2 cellular contexts compared by ENCODE assay signal in genomic region chr17:80531400-80531799, GRCh38.
TF ChIP-seq lines count a peak whose summit lies in the region.

No MANE protein-coding gene starts in this region.

TF ChIP-seq in HepG2, 621 proteins besides CTCF, POLR2A, EP300 and RAD21:
- TF ChIP-seq USF2 (IDR thresholded peaks at IDR 0.05; ENCODE audit: low read depth, low read length) (peak; percentile 56; the same call in 1 of the 2 replicates), USF2 (CRISPR knock-in tag; IDR thresholded peaks at IDR 0.05; ENCODE audit: borderline replicate concordance) (peak; percentile 79; the same call in 1 of the 2 replicates), FOXM1 (CRISPR knock-in tag; IDR thresholded peaks at IDR 0.05) (no peak), NFYC (CRISPR knock-in tag; IDR thresholded peaks at IDR 0.05) (peak; percentile 68), THAP11 (CRISPR knock-in tag; IDR thresholded peaks at IDR 0.05) (peak; percentile 61), MTF1 (CRISPR knock-in tag; IDR thresholded peaks at IDR 0.05) (no peak), NFYB (CRISPR knock-in tag; IDR thresholded peaks at IDR 0.05) (peak; percentile 71), ZNF143 (CRISPR knock-in tag; IDR thresholded peaks at IDR 0.05) (peak; percentile 74)

TF ChIP-seq in endothelial cell of umbilical vein, 7 proteins besides CTCF, POLR2A, EP300 and RAD21:
- TF ChIP-seq POLR2AphosphoS5 (IDR thresholded peaks at IDR 0.05; ENCODE audit: insufficient read depth, low read depth, low read length) (no peak), EZH2 (IDR thresholded peaks at IDR 0.05; ENCODE audit: borderline replicate concordance, low read depth, low read length, severe bottlenecking) (no peak), JUN (IDR thresholded peaks at IDR 0.05; ENCODE audit: borderline replicate concordance, insufficient read depth, insufficient read length, low read depth) (no peak), FOS (IDR thresholded peaks at IDR 0.05; ENCODE audit: borderline replicate concordance, insufficient read depth, low read length) (no peak), MYC (IDR thresholded peaks at IDR 0.05; ENCODE audit: low read depth, low read length) (no peak), GATA2 (IDR thresholded peaks at IDR 0.05; ENCODE audit: insufficient read depth, insufficient read length, low read depth, low read length) (no peak)
- TF ChIP-seq, protein P1, sequence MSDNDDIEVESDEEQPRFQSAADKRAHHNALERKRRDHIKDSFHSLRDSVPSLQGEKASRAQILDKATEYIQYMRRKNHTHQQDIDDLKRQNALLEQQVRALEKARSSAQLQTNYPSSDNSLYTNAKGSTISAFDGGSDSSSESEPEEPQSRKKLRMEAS (IDR thresholded peaks at IDR 0.05; ENCODE audit: insufficient read depth, insufficient read length), result no peak
